In the genomic region with DNA sequence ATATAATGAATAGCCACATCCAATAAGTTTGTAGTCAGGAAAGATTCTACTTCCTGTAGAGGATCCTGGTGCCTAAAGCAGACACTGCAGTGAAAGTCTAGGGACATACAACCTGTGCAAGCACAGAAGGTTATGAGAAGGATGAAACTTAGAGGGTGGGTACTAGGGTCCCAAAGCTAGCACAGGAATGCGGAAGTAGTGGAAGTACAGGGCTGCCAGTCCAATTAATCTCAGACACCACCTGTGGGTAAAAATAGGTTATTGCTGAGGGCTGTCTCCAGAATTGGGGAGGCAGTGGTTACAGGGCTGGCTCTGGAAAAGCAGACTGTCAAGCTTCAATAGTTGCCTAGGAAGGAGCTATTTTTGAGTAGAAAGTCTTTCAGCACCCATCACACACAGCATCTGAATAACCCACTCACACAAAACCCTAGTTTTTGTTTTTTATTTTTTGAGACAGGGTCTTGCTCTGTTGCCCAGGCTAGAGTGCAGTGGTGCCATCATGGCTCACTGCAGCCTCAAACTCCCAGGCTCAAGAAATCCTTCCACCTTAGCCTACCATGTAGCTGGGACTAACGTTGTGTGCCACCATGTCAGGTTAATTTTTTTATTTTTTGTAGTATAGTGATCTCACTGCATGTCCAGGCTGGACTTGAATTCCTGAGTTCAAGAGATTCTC, we compare ENCODE assay signal across 9 cellular contexts. TPM values are rescaled to one million over a fixed set of nuclear protein-coding genes. Genes with fewer than 3 reads are reported as not detected.
DNase-seq lines count a peak whose midpoint lies in the region; ATAC-seq, FAIRE-seq and TF ChIP-seq lines count a peak whose summit lies in the region.
"Had no signal": no experiment of that assay in that cellular context is flagged by ENCODE, and none has a peak within 500 bp of the region (broad histone marks: within the 10 kb centered on the region; RNA-seq: fewer than 3 reads in every experiment).

No MANE protein-coding gene starts in this region.

- peaks cover 23% of the 10 kb centered on the region for H3K4me1 ChIP-seq in A673 (ENCODE audit: insufficient read depth, low read length, poor library complexity, severe bottlenecking)

- H3K36me3 ChIP-seq in A673 (ENCODE audit: insufficient read depth, low read length, poor library complexity, severe bottlenecking): no peaks in the 10 kb centered on the region
- H3K36me3 ChIP-seq in bronchial epithelial cell (ENCODE audit: control insufficient read depth, insufficient read depth, low read length): no peaks in the 10 kb centered on the region
- no peaks in the 10 kb centered on the region for H3K36me3 ChIP-seq in WERI-Rb-1

- POLR2A ChIA-PET in A673 (lab: Charles Lee; ENCODE audit: low non-redundant PET): no interaction called here

- H3K27me3 ChIP-seq in A673 (replicated peaks; ENCODE audit: insufficient read depth, low read depth, low read length, poor library complexity) (no peaks in the 10 kb centered on the region), bronchial epithelial cell (ENCODE audit: control insufficient read depth, insufficient read depth, low read length) (no peaks in the 10 kb centered on the region), dorsolateral prefrontal cortex (no peaks in the 10 kb centered on the region), WERI-Rb-1 (ENCODE audit: insufficient read depth, low read depth, severe bottlenecking) (no peaks in the 10 kb centered on the region)

- FAIRE-seq in bronchial epithelial cell (lab: Jason Lieb, UNC): no peak
- FAIRE-seq in urothelium cell line (lab: Jason Lieb, UNC): no peak

- H3K27ac ChIP-seq in A673 (ENCODE audit: low read depth, low read length, poor library complexity, severe bottlenecking) (no peak overlapping the region), dorsolateral prefrontal cortex (no peak overlapping the region), WERI-Rb-1 (no peak overlapping the region)
- H3K27ac ChIP-seq: SK-N-MC had no signal

- no TSS peak for BruUV-seq in A673 (replicated peaks; lab: Mats Ljungman, UMichigan)

- TF ChIP-seq CTCF in A673 (conservative IDR thresholded peaks at IDR 0.05; ENCODE audit: low read depth, low read length) (0 out of 2 replicates have a peak, but pooled peaks have one; percentile 19), GM12872 (IDR thresholded peaks at IDR 0.05; ENCODE audit: insufficient read depth, low read depth, low read length) (peak; percentile 51; the same call in 2 of the 3 replicates), bronchial epithelial cell (IDR thresholded peaks at IDR 0.05; ENCODE audit: insufficient read depth, low read length, severe bottlenecking) (peak; percentile 38), dorsolateral prefrontal cortex (IDR thresholded peaks at IDR 0.05 in 54 of 56, conservative IDR thresholded peaks at IDR 0.05 in 2 of 56; ENCODE audit: low read depth in 1 of 56, partially characterized antibody in 56 of 56) (no peak), WERI-Rb-1 (IDR thresholded peaks at IDR 0.05; ENCODE audit: low read depth, low read length) (no peak)

- CTCF ChIA-PET in A673 (lab: Charles Lee): interaction anchor here (1.0 to 1.3 kb wide), 2 partner anchors 15 to 68 kb away, joined by 3 to 6 read pairs; no protein-coding TSS in a partner anchor

- intact Hi-C loops in A673 (cut with micrococcal nuclease; ENCODE audit: unreplicated experiment): loop anchor here (2.0 kb wide), 1 partner anchor 67 kb away; no protein-coding TSS in a partner anchor
- intact Hi-C loops in dorsolateral prefrontal cortex (cut with DNase I): loop anchor here in 1 of 2 donors (2.0 to 10.0 kb wide), 2 partner anchors 53 to 67 kb away; a partner anchor contains a TSS

- H3K9me3 ChIP-seq in A673 (ENCODE audit: low read depth, low read length, poor library complexity, severe bottlenecking) (no peaks in the 10 kb centered on the region), WERI-Rb-1 (ENCODE audit: severe bottlenecking) (no peaks in the 10 kb centered on the region)

- no peak overlapping the region for H3K4me3 ChIP-seq in A673 (ENCODE audit: low read depth, low read length, poor library complexity, severe bottlenecking)
- H3K4me3 ChIP-seq in bronchial epithelial cell (ENCODE audit: low read depth, low read length): no peak overlapping the region
- H3K4me3 ChIP-seq in dorsolateral prefrontal cortex: no peak overlapping the region
- H3K4me3 ChIP-seq in WERI-Rb-1 (ENCODE audit: low read depth, low read length): no peak overlapping the region
- H3K4me3 ChIP-seq: SK-N-MC had no signal

- DNase-seq in A673 (ENCODE audit: low spot score): no peak
- peak; percentile 12 for DNase-seq in HuH-7.5 (ENCODE audit: low spot score)
- no peak for DNase-seq in bronchial epithelial cell (ENCODE audit: low read depth)
- no peak for DNase-seq in dorsolateral prefrontal cortex
- no peak for DNase-seq in WERI-Rb-1
- no peak for DNase-seq in urothelium cell line (ENCODE audit: low spot score)

- ATAC-seq in HG02840 (IDR thresholded peaks at IDR 0.05; ENCODE audit: low FRiP score, unreplicated experiment): no peak

RNA-seq across cellular contexts. Expression of a gene that starts 50.8 kb away (rescaled TPM):
- total RNA-seq in A673 (2021) (42.4 and 46.1 TPM in 2 replicates), bronchial epithelial cell (27.1 and 29.2 TPM in 2 replicates), dorsolateral prefrontal cortex (10 to 100 TPM; 38.1 to 99.4 (median 57.7) TPM)

RNA-seq across cellular contexts. Expression of a gene that starts 52.2 kb away (rescaled TPM):
- total RNA-seq in A673 (2021): 6.0 and 6.9 TPM in 2 replicates
- total RNA-seq in bronchial epithelial cell: 0.13 and 0.53 TPM in 2 replicates
- total RNA-seq in dorsolateral prefrontal cortex: 1 to 10 TPM in 114 of 120 experiments, under 1 TPM in 5, not detected in 1; 0.67 to 6.9 (median 2.2) TPM

Comparison
In these comparisons a context has a peak if more than half of its experiments do, and no peak if none do; other contexts are left out.
1. CTCF ChIP-seq: peak in A673 (single experiment), GM12872 (single experiment) and bronchial epithelial cell (single experiment); none in dorsolateral prefrontal cortex (0 of 56) and WERI-Rb-1 (single experiment).